33 cellular contexts compared by ENCODE assay signal in genomic region chr3:139472380-139473010, GRCh38. TPM values are rescaled to one million over a fixed set of nuclear protein-coding genes. Genes with fewer than 3 reads are reported as not detected.
A peak's percentile ranks its signal among the peaks of the same experiment; 100 is the strongest.
DNase-seq lines count a peak whose midpoint lies in the region; ATAC-seq, FAIRE-seq and TF ChIP-seq lines count a peak whose summit lies in the region.
"Had no signal": no experiment of that assay in that cellular context is flagged by ENCODE, and none has a peak within 500 bp of the region (broad histone marks: within the 10 kb centered on the region; RNA-seq: fewer than 3 reads in every experiment).

No MANE protein-coding gene starts in this region.

- no peaks in the 10 kb centered on the region for H3K36me3 Mint-ChIP-seq in natural killer cell treated with Interleukin-12 subunit alpha and Interleukin-12 subunit beta and Interleukin-15 and Interleukin-18, amount 100 ng/mL, for 72 hours
- no peaks in the 10 kb centered on the region for H3K36me3 Mint-ChIP-seq in CD8-positive, alpha-beta T cell

- no peak overlapping the region for H3K27ac Mint-ChIP-seq in natural killer cell treated with Interleukin-12 subunit alpha and Interleukin-12 subunit beta and Interleukin-15 and Interleukin-18, amount 100 ng/mL, for 72 hours
- H3K27ac Mint-ChIP-seq in CD8-positive, alpha-beta T cell = no peak overlapping the region
- H3K27ac Mint-ChIP-seq: activated CD4-positive, alpha-beta T cell treated with anti-CD3 and anti-CD28 coated beads, Interleukin-2, amount 10 ng/mL, durations not matched to agents 7 days and 5 days; activated T-cell treated with anti-CD3 and anti-CD28 coated beads, Interleukin-2, amount 50 U/mL, for 24 hours; CD4-positive, alpha-beta T cell; progenitor cell of endocrine pancreas had no signal

- no peaks in the 10 kb centered on the region for H3K27me3 ChIP-seq in small intestine (ENCODE audit: control insufficient read depth in 2 of 2, insufficient read depth in 2 of 2, low read length in 2 of 2)
- H3K27me3 ChIP-seq in CD8-positive, alpha-beta T cell (ENCODE audit: insufficient read depth, low read length) = no peaks in the 10 kb centered on the region
- H3K27me3 ChIP-seq: heart left ventricle, Peyer's patch, suprapubic skin had no signal

- H3K4me1 Mint-ChIP-seq in natural killer cell treated with Interleukin-12 subunit alpha and Interleukin-12 subunit beta and Interleukin-15 and Interleukin-18, amount 100 ng/mL, for 72 hours (ENCODE audit: low read depth in 2 of 2) = no peaks in the 10 kb centered on the region
- no peaks in the 10 kb centered on the region for H3K4me1 Mint-ChIP-seq in CD8-positive, alpha-beta T cell (ENCODE audit: low read depth)
- H3K4me1 Mint-ChIP-seq: activated CD4-positive, alpha-beta T cell treated with anti-CD3 and anti-CD28 coated beads, Interleukin-2, amount 10 ng/mL, durations not matched to agents 7 days and 5 days had no signal

- 56 to 81% (median 76%) methylated on average over 3 of the region's 3 CpGs for WGBS in small intestine, 3 donors

- peak overlapping the region; percentile 18 to 68 for H3K27ac ChIP-seq in small intestine (ENCODE audit: low read depth in 1 of 2, low read length in 1 of 2)
- no peak overlapping the region for H3K27ac ChIP-seq in CD8-positive, alpha-beta T cell (ENCODE audit: low read depth, low read length)
- H3K27ac ChIP-seq: heart left ventricle, suprapubic skin, VCaP had no signal

- H3K9me3 Mint-ChIP-seq in natural killer cell treated with Interleukin-12 subunit alpha and Interleukin-12 subunit beta and Interleukin-15 and Interleukin-18, amount 100 ng/mL, for 72 hours = no peaks in the 10 kb centered on the region
- no peaks in the 10 kb centered on the region for H3K9me3 Mint-ChIP-seq in CD8-positive, alpha-beta T cell
- H3K9me3 Mint-ChIP-seq: activated CD4-positive, alpha-beta T cell treated with anti-CD3 and anti-CD28 coated beads, Interleukin-2, amount 10 ng/mL, durations not matched to agents 7 days and 5 days; activated T-cell treated with anti-CD3 and anti-CD28 coated beads, Interleukin-2, amount 50 U/mL, for 24 hours; CD4-positive, alpha-beta T cell had no signal

- H3K27me3 Mint-ChIP-seq in natural killer cell treated with Interleukin-12 subunit alpha and Interleukin-12 subunit beta and Interleukin-15 and Interleukin-18, amount 100 ng/mL, for 72 hours = no peaks in the 10 kb centered on the region
- no peaks in the 10 kb centered on the region for H3K27me3 Mint-ChIP-seq in CD8-positive, alpha-beta T cell (ENCODE audit: low read depth)
- H3K27me3 Mint-ChIP-seq: activated CD4-positive, alpha-beta T cell treated with anti-CD3 and anti-CD28 coated beads, Interleukin-2, amount 10 ng/mL, durations not matched to agents 7 days and 5 days; activated T-cell treated with anti-CD3 and anti-CD28 coated beads, Interleukin-2, amount 50 U/mL, for 24 hours; CD4-positive, alpha-beta T cell; progenitor cell of endocrine pancreas had no signal

- intact Hi-C loops in CD8-positive, alpha-beta T cell (cut with DNase I, micrococcal nuclease) = no loop called here

- H3K4me3 ChIP-seq in small intestine (ENCODE audit: low read depth in 1 of 2, low read length in 2 of 2) = peak overlapping the region in 1 of 2 donors; percentile 43
- H3K4me3 ChIP-seq in CD8-positive, alpha-beta T cell (ENCODE audit: low read depth, low read length) = no peak overlapping the region
- H3K4me3 ChIP-seq: heart left ventricle, suprapubic skin had no signal

- no peak overlapping the region for H3K4me3 Mint-ChIP-seq in natural killer cell treated with Interleukin-12 subunit alpha and Interleukin-12 subunit beta and Interleukin-15 and Interleukin-18, amount 100 ng/mL, for 72 hours
- H3K4me3 Mint-ChIP-seq in CD8-positive, alpha-beta T cell = no peak overlapping the region
- H3K4me3 Mint-ChIP-seq: activated CD4-positive, alpha-beta T cell treated with anti-CD3 and anti-CD28 coated beads, Interleukin-2, amount 10 ng/mL, durations not matched to agents 7 days and 5 days; activated T-cell treated with anti-CD3 and anti-CD28 coated beads, Interleukin-2, amount 50 U/mL, for 24 hours; CD4-positive, alpha-beta T cell had no signal

- H3K9me3 ChIP-seq in small intestine (ENCODE audit: control insufficient read depth, low read depth) = no peaks in the 10 kb centered on the region
- H3K9me3 ChIP-seq in CD8-positive, alpha-beta T cell (ENCODE audit: low read length) = no peaks in the 10 kb centered on the region
- H3K9me3 ChIP-seq: heart left ventricle, Peyer's patch, suprapubic skin had no signal

- DNase-seq in NCI-H2171 treated with DMSO at 0.1 percent for 48 hours (lab: John Stamatoyannopoulos, UW) (peak; percentile 9), NCI-H2171 (lab: John Stamatoyannopoulos, UW) (no peak), NCI-H2107 (lab: John Stamatoyannopoulos, UW) (peak; percentile 51), glomerular visceral epithelial cell (ENCODE audit: extremely low spot score) (peak; percentile 13), small intestine (peak; percentile 44), A172 (ENCODE audit: low spot score) (no peak)
- DNase-seq in natural killer cell treated with Interleukin-12 subunit alpha and Interleukin-12 subunit beta and Interleukin-15 and Interleukin-18, amount 100 ng/mL, for 72 hours (ENCODE audit: low spot score) = no peak
- DNase-seq in CD8-positive, alpha-beta T cell = no peak
- DNase-seq: activated CD4-positive, alpha-beta T cell treated with anti-CD3 and anti-CD28 coated beads, Interleukin-2, amount 10 ng/mL, durations not matched to agents 7 days and 5 days; activated gamma-delta T cell treated with Interleukin-2 at 50 U/mL for 16 hours; activated T-cell treated with anti-CD3 and anti-CD28 coated beads, Interleukin-2, amount 50 U/mL, for 24 hours; AML-193; CD4-positive, alpha-beta T cell; GF-D8; H7; heart left ventricle; IMR-90; NCI-H1105; NCI-H2029; NCI-H524; SIG-M5; stimulated activated naive CD4-positive, alpha-beta T cell; SW 1271; T-helper 9 cell had no signal

- H3K36me3 ChIP-seq in small intestine (ENCODE audit: control insufficient read depth in 2 of 2, insufficient read depth in 2 of 2, low read length in 2 of 2) = peaks cover 0 to 8% of the 10 kb centered on the region in 2 donors
- H3K36me3 ChIP-seq in CD8-positive, alpha-beta T cell (ENCODE audit: insufficient read depth, low read length) = no peaks in the 10 kb centered on the region
- H3K36me3 ChIP-seq: heart left ventricle, Peyer's patch, suprapubic skin had no signal

- CTCF ChIA-PET in CD8-positive, alpha-beta T cell (lab: Charles Lee) = no interaction called here

- H3K4me1 ChIP-seq in small intestine (ENCODE audit: control insufficient read depth in 2 of 2, insufficient read depth in 1 of 2, low read depth in 1 of 2, low read length in 1 of 2) = peaks cover 5 to 9% of the 10 kb centered on the region in 2 donors
- H3K4me1 ChIP-seq in CD8-positive, alpha-beta T cell (ENCODE audit: insufficient read depth, low read length) = no peaks in the 10 kb centered on the region
- H3K4me1 ChIP-seq: heart left ventricle had no signal

- POLR2A ChIA-PET in CD8-positive, alpha-beta T cell (lab: Charles Lee) = no interaction called here

- TF ChIP-seq CTCF in CD8-positive, alpha-beta T cell (IDR thresholded peaks at IDR 0.05) = no peak

- FAIRE-seq in small intestine (lab: Jason Lieb, UNC) = no peak
- FAIRE-seq: A204.1, GM19239, urothelium cell line had no signal

- no peak for ATAC-seq in natural killer cell treated with Interleukin-12 subunit alpha and Interleukin-12 subunit beta and Interleukin-15 and Interleukin-18, amount 100 ng/mL, for 72 hours
- no peak for ATAC-seq in CD8-positive, alpha-beta T cell
- ATAC-seq: heart left ventricle had no signal

RNA-seq across cellular contexts. Expression of gene RBP2, which starts 3.8 kb away (rescaled TPM):
- over 10,000 TPM in 1 of 3 donors, 1,000 to 10,000 TPM in 2; 1,676 to 12,637 (median 5,876) TPM for polyA plus RNA-seq in small intestine
- total RNA-seq in natural killer cell treated with Interleukin-12 subunit alpha and Interleukin-12 subunit beta and Interleukin-15 and Interleukin-18, amount 100 ng/mL, for 72 hours = not detected
- total RNA-seq in CD8-positive, alpha-beta T cell = not detected
- not detected in 2 replicates for total RNA-seq in A172 (2014; rRNA removed; shearing (Covaris generic))
- total RNA-seq: activated CD4-positive, alpha-beta T cell treated with anti-CD3 and anti-CD28 coated beads, Interleukin-2, amount 10 ng/mL, durations not matched to agents 7 days and 5 days; CD4-positive, alpha-beta T cell; chondrocyte; H7; heart left ventricle; IMR-90; lung microvascular endothelial cell; progenitor cell of endocrine pancreas; suprapubic skin had no signal
- polyA plus RNA-seq: IMR-90 had no signal

Comparison
In these comparisons a context has a peak if more than half of its experiments do, and no peak if none do; other contexts are left out.
1. DNase-seq: peak in NCI-H2171 treated with DMSO at 0.1 percent for 48 hours (single experiment), NCI-H2107 (single experiment), glomerular visceral epithelial cell (single experiment) and small intestine (single experiment); none in NCI-H2171 (single experiment), natural killer cell treated with Interleukin-12 subunit alpha and Interleukin-12 subunit beta and Interleukin-15 and Interleukin-18, amount 100 ng/mL, for 72 hours (single experiment), CD8-positive, alpha-beta T cell (0 of 7) and A172 (single experiment).